ENCODE assay signal across 8 cellular contexts in the genomic region with DNA sequence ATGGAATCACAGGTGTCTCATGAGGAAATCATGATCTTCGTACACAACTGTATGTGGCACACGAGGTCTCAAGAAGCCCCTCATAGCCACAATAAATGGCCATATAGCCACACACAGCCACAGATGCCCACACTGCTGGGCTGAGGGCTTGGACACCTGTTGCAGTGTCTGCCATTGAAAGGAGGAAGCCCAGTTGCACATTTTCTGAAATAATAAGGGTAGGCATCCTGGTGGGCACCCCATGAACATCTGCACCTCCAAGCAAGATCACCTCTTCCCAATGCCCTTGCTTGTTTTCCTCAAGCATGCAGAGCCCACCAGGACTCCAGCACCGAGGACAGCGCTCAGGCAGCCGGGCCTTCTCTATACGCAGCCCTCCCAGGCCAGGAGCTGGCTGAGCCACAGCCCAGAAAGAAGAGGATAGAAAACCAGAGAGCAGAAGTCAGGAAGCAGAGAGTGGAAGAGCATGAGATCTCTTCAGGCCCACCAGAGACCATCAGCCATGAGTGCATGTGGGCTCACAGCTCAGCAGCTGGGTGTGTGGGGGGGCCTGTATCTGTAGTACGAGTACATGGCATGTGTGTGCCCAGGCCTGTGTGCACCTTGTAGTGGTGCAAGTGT. TPM values are rescaled to one million over a fixed set of nuclear protein-coding genes. Genes with fewer than 3 reads are reported as not detected.
DNase-seq lines count a peak whose midpoint lies in the region; ATAC-seq, FAIRE-seq and TF ChIP-seq lines count a peak whose summit lies in the region.

No MANE protein-coding gene starts in this region.

- no peaks in the 10 kb centered on the region for H3K36me3 Mint-ChIP-seq in activated naive CD8-positive, alpha-beta T cell treated with anti-CD3 and anti-CD28 coated beads, Interleukin-2, amount 10 ng/mL, durations not matched to agents 7 days and 5 days

- DNase-seq in A549 (ENCODE audit: low read depth in 1 of 2, low spot score in 1 of 2), result no peak
- DNase-seq in activated naive CD8-positive, alpha-beta T cell treated with anti-CD3 and anti-CD28 coated beads, Interleukin-2, amount 10 ng/mL, durations not matched to agents 7 days and 5 days, result peak; percentile 64
- peak; percentile 88 for DNase-seq in hepatocyte (ENCODE audit: low spot score)
- peak; percentile 48 for DNase-seq in stimulated activated CD8-positive, alpha-beta memory T cell treated with anti-CD3 and anti-CD28 coated beads, Interleukin-4, amount 100 ng/mL, for 48 hours
- DNase-seq in NK-92 (lab: John Stamatoyannopoulos, UW; ENCODE audit: unreplicated experiment), result no peak
- no peak for DNase-seq in NCI-H345 (lab: John Stamatoyannopoulos, UW)

- no peak for TF ChIP-seq POLR2A in A549 (IDR thresholded peaks at IDR 0.05; ENCODE audit: low read length)

- no peak for FAIRE-seq in A549 (lab: Jason Lieb, UNC)

- POLR2A ChIA-PET in A549 (lab: Yijun Ruan, JAX), result no interaction called here
- POLR2A ChIA-PET in activated naive CD8-positive, alpha-beta T cell treated with anti-CD3 and anti-CD28 coated beads, Interleukin-2, amount 10 ng/mL, durations not matched to agents 7 days and 5 days (lab: Charles Lee), result no interaction called here

- H3K9me3 ChIP-seq in A549, result no peaks in the 10 kb centered on the region
- no peaks in the 10 kb centered on the region for H3K9me3 ChIP-seq in HUES6 (ENCODE audit: control insufficient read depth, insufficient read depth, low read depth, low read length)
- no peaks in the 10 kb centered on the region for H3K9me3 ChIP-seq in hepatocyte (ENCODE audit: low read depth)

- ATAC-seq in A549, result no peak
- peak; percentile 41 for ATAC-seq in activated naive CD8-positive, alpha-beta T cell treated with anti-CD3 and anti-CD28 coated beads, Interleukin-2, amount 10 ng/mL, durations not matched to agents 7 days and 5 days (ENCODE audit: low read depth)
- ATAC-seq in HG03039 (IDR thresholded peaks at IDR 0.05; ENCODE audit: unreplicated experiment), result no peak

- no peaks in the 10 kb centered on the region for H4K20me1 ChIP-seq in hepatocyte (ENCODE audit: insufficient read depth, poor library complexity, severe bottlenecking)

- WGBS in A549 (ENCODE audit: missing lambda C conversion rate), result 95% methylated on average over 7 of the region's 7 CpGs
- 30% methylated on average over 7 of the region's 7 CpGs for WGBS in hepatocyte (ENCODE audit: low lambda C conversion rate, missing lambda C conversion rate)

- H3K27ac Mint-ChIP-seq in activated naive CD8-positive, alpha-beta T cell treated with anti-CD3 and anti-CD28 coated beads, Interleukin-2, amount 10 ng/mL, durations not matched to agents 7 days and 5 days, result no peak overlapping the region

- H3K27ac ChIP-seq in A549, result no peak overlapping the region
- no peak overlapping the region for H3K27ac ChIP-seq in HUES6 (ENCODE audit: low read depth, low read length)
- no peak overlapping the region for H3K27ac ChIP-seq in hepatocyte

- TF ChIP-seq EP300 in A549 (IDR thresholded peaks at IDR 0.05), result no peak

- CTCF ChIA-PET in A549 (lab: Yijun Ruan, JAX), result interaction anchor here (0.8 to 10.0 kb wide), 3 partner anchors 10 to 423 kb away, joined by 3 to 156 read pairs (median 5); no protein-coding TSS in a partner anchor

- H3K4me3 ChIP-seq in A549 (no peak overlapping the region; the same call in 2 of the 3 replicates), HUES6 (ENCODE audit: low read depth, low read length) (peak overlapping the region; percentile 60), hepatocyte (no peak overlapping the region)

- H3K9me2 ChIP-seq in hepatocyte (replicated peaks; ENCODE audit: insufficient read depth), result no peaks in the 10 kb centered on the region

- H3K36me3 ChIP-seq in HUES6 (ENCODE audit: control insufficient read depth, insufficient read depth, low read length) (no peaks in the 10 kb centered on the region), hepatocyte (replicated peaks; ENCODE audit: insufficient read depth, low read depth) (no peaks in the 10 kb centered on the region)

- H3K4me2 ChIP-seq in A549 (peak overlapping the region; percentile 92; the same call in 2 of the 3 replicates), hepatocyte (peak overlapping the region; percentile 97)

- no peak for TF ChIP-seq RAD21 in A549 (conservative IDR thresholded peaks at IDR 0.05 in 1 of 2, IDR thresholded peaks at IDR 0.05 in 1 of 2)

- H3K27me3 ChIP-seq in HUES6 (ENCODE audit: control insufficient read depth, insufficient read depth, low read length), result peaks cover 50% of the 10 kb centered on the region
- peaks cover 60% of the 10 kb centered on the region for H3K27me3 ChIP-seq in hepatocyte

- H3K4me1 Mint-ChIP-seq in activated naive CD8-positive, alpha-beta T cell treated with anti-CD3 and anti-CD28 coated beads, Interleukin-2, amount 10 ng/mL, durations not matched to agents 7 days and 5 days, result peaks cover 43% of the 10 kb centered on the region

- H3K9me3 Mint-ChIP-seq in activated naive CD8-positive, alpha-beta T cell treated with anti-CD3 and anti-CD28 coated beads, Interleukin-2, amount 10 ng/mL, durations not matched to agents 7 days and 5 days, result no peaks in the 10 kb centered on the region

- H3K79me2 ChIP-seq in hepatocyte, result no peaks in the 10 kb centered on the region

- TF ChIP-seq CTCF in A549 (IDR thresholded peaks at IDR 0.05), result no peak
- TF ChIP-seq CTCF in hepatocyte (IDR thresholded peaks at IDR 0.05; ENCODE audit: poor library complexity), result no peak

- peaks cover 63% of the 10 kb centered on the region for H3K27me3 Mint-ChIP-seq in activated naive CD8-positive, alpha-beta T cell treated with anti-CD3 and anti-CD28 coated beads, Interleukin-2, amount 10 ng/mL, durations not matched to agents 7 days and 5 days

- no peak overlapping the region for H3K9ac ChIP-seq in HUES6 (ENCODE audit: low read length)

- no peak overlapping the region for H2AFZ ChIP-seq in hepatocyte

- no peak overlapping the region for H3K4me3 Mint-ChIP-seq in activated naive CD8-positive, alpha-beta T cell treated with anti-CD3 and anti-CD28 coated beads, Interleukin-2, amount 10 ng/mL, durations not matched to agents 7 days and 5 days

- H3K4me1 ChIP-seq in A549, result no peaks in the 10 kb centered on the region
- peaks cover 11% of the 10 kb centered on the region; the same call in 1 of the 2 replicates for H3K4me1 ChIP-seq in HUES6 (ENCODE audit: control insufficient read depth, insufficient read depth, low read length)
- no peaks in the 10 kb centered on the region for H3K4me1 ChIP-seq in hepatocyte (ENCODE audit: insufficient read depth)

TF ChIP-seq in A549, 52 proteins besides CTCF, POLR2A, EP300 and RAD21:
- TF ChIP-seq EHMT2 (IDR thresholded peaks at IDR 0.05; ENCODE audit: low read depth) (0 out of 2 replicates have a peak, but pooled peaks have one; percentile 59), JUNB (IDR thresholded peaks at IDR 0.05) (no peak)
- TF ChIP-seq, protein P1, sequence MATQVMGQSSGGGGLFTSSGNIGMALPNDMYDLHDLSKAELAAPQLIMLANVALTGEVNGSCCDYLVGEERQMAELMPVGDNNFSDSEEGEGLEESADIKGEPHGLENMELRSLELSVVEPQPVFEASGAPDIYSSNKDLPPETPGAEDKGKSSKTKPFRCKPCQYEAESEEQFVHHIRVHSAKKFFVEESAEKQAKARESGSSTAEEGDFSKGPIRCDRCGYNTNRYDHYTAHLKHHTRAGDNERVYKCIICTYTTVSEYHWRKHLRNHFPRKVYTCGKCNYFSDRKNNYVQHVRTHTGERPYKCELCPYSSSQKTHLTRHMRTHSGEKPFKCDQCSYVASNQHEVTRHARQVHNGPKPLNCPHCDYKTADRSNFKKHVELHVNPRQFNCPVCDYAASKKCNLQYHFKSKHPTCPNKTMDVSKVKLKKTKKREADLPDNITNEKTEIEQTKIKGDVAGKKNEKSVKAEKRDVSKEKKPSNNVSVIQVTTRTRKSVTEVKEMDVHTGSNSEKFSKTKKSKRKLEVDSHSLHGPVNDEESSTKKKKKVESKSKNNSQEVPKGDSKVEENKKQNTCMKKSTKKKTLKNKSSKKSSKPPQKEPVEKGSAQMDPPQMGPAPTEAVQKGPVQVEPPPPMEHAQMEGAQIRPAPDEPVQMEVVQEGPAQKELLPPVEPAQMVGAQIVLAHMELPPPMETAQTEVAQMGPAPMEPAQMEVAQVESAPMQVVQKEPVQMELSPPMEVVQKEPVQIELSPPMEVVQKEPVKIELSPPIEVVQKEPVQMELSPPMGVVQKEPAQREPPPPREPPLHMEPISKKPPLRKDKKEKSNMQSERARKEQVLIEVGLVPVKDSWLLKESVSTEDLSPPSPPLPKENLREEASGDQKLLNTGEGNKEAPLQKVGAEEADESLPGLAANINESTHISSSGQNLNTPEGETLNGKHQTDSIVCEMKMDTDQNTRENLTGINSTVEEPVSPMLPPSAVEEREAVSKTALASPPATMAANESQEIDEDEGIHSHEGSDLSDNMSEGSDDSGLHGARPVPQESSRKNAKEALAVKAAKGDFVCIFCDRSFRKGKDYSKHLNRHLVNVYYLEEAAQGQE (IDR thresholded peaks at IDR 0.05), result peak; percentile 86

RNA-seq across cellular contexts. Expression of gene ACSL6, which starts 1.0 kb away (rescaled TPM):
- 0.05 and 0.09 TPM in 2 replicates for polyA plus RNA-seq in A549 (2011; rRNA removed)
- 0.04 and 0.06 TPM in 2 replicates for polyA plus RNA-seq in A549 (2012; cell fraction: cytosol; rRNA removed)
- polyA plus RNA-seq in A549 (2012; cell fraction: nucleus; rRNA removed), result 0.08 and 0.43 TPM in 2 replicates
- polyA plus RNA-seq in A549 (2017; fragmentation: RNase III; extraction: RNeasy Plus Mini Kit Qiagen cat#74134 plus additional on column Dnase treatment), result 0.05 to 0.07 TPM (median 0.06 TPM) in 3 replicates
- 0.73 and 0.91 TPM in 2 replicates for polyA minus RNA-seq in A549 (2011; rRNA and poly(A)+ RNA removed)
- total RNA-seq in activated naive CD8-positive, alpha-beta T cell treated with anti-CD3 and anti-CD28 coated beads, Interleukin-2, amount 10 ng/mL, durations not matched to agents 7 days and 5 days, result 10 to 100 TPM; 31.5 to 34.6 TPM
- 1.2 and 2.4 TPM in 2 replicates for total RNA-seq in hepatocyte
- 0.75 and 1.7 TPM in 2 replicates for polyA plus RNA-seq in hepatocyte

RNA-seq across cellular contexts. Expression of gene IL3, which starts 48.0 kb away (rescaled TPM):
- polyA plus RNA-seq in A549 (2011; rRNA removed) (not detected in 2 replicates), A549 (2017; fragmentation: RNase III; extraction: RNeasy Plus Mini Kit Qiagen cat#74134 plus additional on column Dnase treatment) (not detected in 3 replicates), hepatocyte (not detected in 2 replicates)
- polyA plus RNA-seq in A549 (2012; cell fraction: cytosol; rRNA removed), result not detected in 2 replicates
- not detected in 2 replicates for polyA plus RNA-seq in A549 (2012; cell fraction: nucleus; rRNA removed)
- polyA minus RNA-seq in A549 (2011; rRNA and poly(A)+ RNA removed), result not detected in 2 replicates
- not detected for total RNA-seq in activated naive CD8-positive, alpha-beta T cell treated with anti-CD3 and anti-CD28 coated beads, Interleukin-2, amount 10 ng/mL, durations not matched to agents 7 days and 5 days
- 0.37 TPM in 1 of 2 replicates, not detected in the other for total RNA-seq in hepatocyte

Comparison
In these comparisons a context has a peak if more than half of its experiments do, and no peak if none do; other contexts are left out.
1. DNase-seq: peak in activated naive CD8-positive, alpha-beta T cell treated with anti-CD3 and anti-CD28 coated beads, Interleukin-2, amount 10 ng/mL, durations not matched to agents 7 days and 5 days (single experiment), hepatocyte (single experiment) and stimulated activated CD8-positive, alpha-beta memory T cell treated with anti-CD3 and anti-CD28 coated beads, Interleukin-4, amount 100 ng/mL, for 48 hours (single experiment); none in A549 (0 of 2), NK-92 (single experiment) and NCI-H345 (single experiment).